ENCODE assay signal across 22 cellular contexts in the genomic region with DNA sequence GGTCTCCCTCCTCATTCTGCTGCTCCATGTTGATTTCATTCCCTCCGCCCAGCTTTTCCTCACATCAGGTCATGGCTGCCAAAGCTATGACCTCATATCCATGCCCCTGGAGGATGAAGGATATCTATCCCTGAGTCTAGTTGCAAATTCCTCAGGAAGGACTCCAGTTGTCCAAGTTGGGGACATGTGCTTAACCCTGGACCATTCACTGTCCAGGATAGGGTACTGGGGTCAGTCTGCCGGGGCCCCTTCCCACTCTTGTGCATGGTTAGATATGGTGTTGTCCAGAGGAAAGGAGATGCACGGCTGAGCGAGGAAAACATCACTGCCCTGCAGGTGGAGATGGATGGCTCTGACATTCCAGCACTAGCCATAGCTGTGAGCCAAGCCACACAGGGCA.
"Had no signal": no experiment of that assay in that cellular context is flagged by ENCODE, and none has a peak within 500 bp of the region (broad histone marks: within the 10 kb centered on the region; RNA-seq: fewer than 3 reads in every experiment).

No MANE protein-coding gene starts in this region.

- FAIRE-seq: endometrium, kidney had no signal

- H3K9me3 ChIP-seq: testis had no signal

- H3K36me3 Mint-ChIP-seq: stimulated activated naive B cell treated with anti-CD40 and anti-IgM and Interleukin-4, amounts not matched to agents 10 μg/mL and 1 μg/mL and 100 μg/mL, for 72 hours had no signal

- H2AFZ ChIP-seq: hepatocyte had no signal

- H3K4me2 ChIP-seq: hepatocyte had no signal

- H3K4me3 ChIP-seq: hepatocyte, lung, psoas muscle, sigmoid colon, skin epidermis, testis, tibial nerve had no signal

- H3K27me3 ChIP-seq: hepatocyte, sigmoid colon, testis, tibial nerve had no signal

- H3K4me3 Mint-ChIP-seq: naive B cell; nephron progenitor cell; stimulated activated naive B cell treated with anti-CD40 and anti-IgM and Interleukin-4, amounts not matched to agents 10 μg/mL and 1 μg/mL and 100 μg/mL, for 72 hours; stimulated activated naive CD8-positive, alpha-beta T cell treated with anti-CD3 and anti-CD28 coated beads, Interleukin-15, amount 100 ng/mL, for 72 hours had no signal

- H3K79me2 ChIP-seq: hepatocyte had no signal

- H3K4me1 Mint-ChIP-seq: naive B cell; stimulated activated naive CD8-positive, alpha-beta T cell treated with anti-CD3 and anti-CD28 coated beads, Interleukin-15, amount 100 ng/mL, for 72 hours had no signal

- ATAC-seq: esophagus mucosa; left cardiac atrium; left ventricle myocardium superior; psoas muscle; stimulated activated naive B cell treated with anti-CD40 and anti-IgM and Interleukin-4, amounts not matched to agents 10 μg/mL and 1 μg/mL and 100 μg/mL, for 72 hours; stimulated activated naive CD8-positive, alpha-beta T cell treated with anti-CD3 and anti-CD28 coated beads, Interleukin-15, amount 100 ng/mL, for 72 hours had no signal

- H3K27ac ChIP-seq: hepatocyte, psoas muscle, sigmoid colon, skin epidermis, testis, tibial nerve had no signal

- H3K36me3 ChIP-seq: sigmoid colon, tibial nerve had no signal

- H3K27ac Mint-ChIP-seq: nephron progenitor cell; stimulated activated naive B cell treated with anti-CD40 and anti-IgM and Interleukin-4, amounts not matched to agents 10 μg/mL and 1 μg/mL and 100 μg/mL, for 72 hours; stimulated activated naive CD8-positive, alpha-beta T cell treated with anti-CD3 and anti-CD28 coated beads, Interleukin-15, amount 100 ng/mL, for 72 hours had no signal

- DNase-seq: effector memory CD4-positive, alpha-beta T cell; head of caudate nucleus; kidney; left cardiac atrium; left ventricle myocardium superior; mesenchymal stem cell; naive B cell; nephron progenitor cell; psoas muscle; retina; sigmoid colon; stimulated activated CD4-positive, alpha-beta T cell treated with anti-CD3 and anti-CD28 coated beads, Interleukin-2, amount 100 ng/mL, for 24 hours; stimulated activated CD4-positive, alpha-beta T cell treated with anti-CD3 and anti-CD28 coated beads, Interleukin-4, amount 100 ng/mL, for 4 hours; stimulated activated naive B cell treated with anti-CD40 and anti-IgM and Interleukin-4, amounts not matched to agents 10 μg/mL and 1 μg/mL and 100 μg/mL, for 72 hours; stimulated activated naive CD8-positive, alpha-beta T cell treated with anti-CD3 and anti-CD28 coated beads, Interleukin-15, amount 100 ng/mL, for 72 hours; testis had no signal
